25 cellular contexts compared by ENCODE assay signal in the genomic region with DNA sequence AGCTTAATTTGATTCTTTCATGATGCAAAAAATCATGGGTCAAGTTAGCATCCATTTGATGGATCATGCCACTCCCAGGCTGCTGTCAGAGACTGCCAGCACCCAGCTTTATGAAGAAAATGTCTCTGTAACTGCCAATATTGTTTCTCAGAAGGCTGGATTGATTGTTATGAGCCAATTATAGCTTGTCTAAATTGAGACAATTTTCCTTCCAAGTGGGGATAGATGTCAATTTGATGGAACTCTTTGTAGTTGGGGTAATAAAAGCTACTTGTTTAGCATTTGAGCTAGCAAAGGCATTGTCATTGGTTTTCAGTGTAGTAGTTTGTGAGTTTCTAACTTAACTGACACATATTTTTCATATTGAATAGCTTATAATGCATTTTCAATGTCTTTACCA.
A peak's percentile ranks its signal among the peaks of the same experiment; 100 is the strongest.
DNase-seq lines count a peak whose midpoint lies in the region; FAIRE-seq and TF ChIP-seq lines count a peak whose summit lies in the region.
"Had no signal": no experiment of that assay in that cellular context is flagged by ENCODE, and none has a peak within 500 bp of the region (broad histone marks: within the 10 kb centered on the region; RNA-seq: fewer than 3 reads in every experiment).

No MANE protein-coding gene starts in this region.

- H2AFZ ChIP-seq in endothelial cell of umbilical vein (ENCODE audit: low read depth, low read length) (no peak overlapping the region), neural cell (ENCODE audit: low read depth, low read length) (no peak overlapping the region), mammary epithelial cell (ENCODE audit: low read depth, low read length) (no peak overlapping the region)

- no peak overlapping the region for H3K27ac ChIP-seq in endothelial cell of umbilical vein (ENCODE audit: insufficient read depth, low read depth, low read length)
- peak overlapping the region; percentile 42 for H3K27ac ChIP-seq in neural cell (ENCODE audit: low read length)
- H3K27ac ChIP-seq in mammary epithelial cell (ENCODE audit: insufficient read depth, low read depth, low read length) = no peak overlapping the region
- H3K27ac ChIP-seq: BLaER1 had no signal

- in situ Hi-C loops in mammary epithelial cell (cut with MboI; ENCODE audit: low sequenced_read_pairs in 2 of 2) = no loop called here

- no peak for TF ChIP-seq POLR2A in endothelial cell of umbilical vein (IDR thresholded peaks at IDR 0.05; ENCODE audit: low read depth, low read length)

- TF ChIP-seq RAD21 in neural cell (conservative IDR thresholded peaks at IDR 0.05) = no peak

- H3K4me3 ChIP-seq in endothelial cell of umbilical vein (replicated peaks in 1 of 3; ENCODE audit: insufficient read depth in 1 of 3, low read depth in 1 of 3, low read length in 3 of 3) = no peak overlapping the region
- H3K4me3 ChIP-seq in neural cell (ENCODE audit: low read length) = no peak overlapping the region
- H3K4me3 ChIP-seq in mammary epithelial cell (replicated peaks in 1 of 3; ENCODE audit: insufficient read depth in 1 of 3, low read depth in 2 of 3, low read length in 3 of 3) = no peak overlapping the region
- H3K4me3 ChIP-seq: BLaER1, GM12878 had no signal

- no peak overlapping the region for H3K9ac ChIP-seq in endothelial cell of umbilical vein (replicated peaks; ENCODE audit: extremely low read depth, insufficient read depth, low read length)
- H3K9ac ChIP-seq in neural cell (ENCODE audit: low read length) = no peak overlapping the region
- H3K9ac ChIP-seq in mammary epithelial cell (ENCODE audit: insufficient read depth, low read length) = no peak overlapping the region
- H3K9ac ChIP-seq: BLaER1 had no signal

- intact Hi-C loops in endothelial cell of umbilical vein (cut with micrococcal nuclease) (no loop called here), mammary epithelial cell (cut with micrococcal nuclease) (no loop called here)

- FAIRE-seq in endothelial cell of umbilical vein (lab: Jason Lieb, UNC) = peak; percentile 37
- FAIRE-seq: A204.1, GM12878, GM12892, GM18507 had no signal

- H3F3A ChIP-seq in neural cell (ENCODE audit: insufficient read depth, low read length, poor library complexity, severe bottlenecking) = no peaks in the 10 kb centered on the region

- no peak for TF ChIP-seq CTCF in endothelial cell of umbilical vein (IDR thresholded peaks at IDR 0.05; ENCODE audit: extremely low read depth in 1 of 2, insufficient read depth in 1 of 2, low read depth in 1 of 2, low read length in 2 of 2)
- no peak for TF ChIP-seq CTCF in neural cell (IDR thresholded peaks at IDR 0.05; ENCODE audit: poor library complexity, severe bottlenecking)
- TF ChIP-seq CTCF in mammary epithelial cell (conservative IDR thresholded peaks at IDR 0.05 in 1 of 2, IDR thresholded peaks at IDR 0.05 in 1 of 2; ENCODE audit: extremely low read depth in 1 of 2, insufficient read depth in 1 of 2, low read depth in 1 of 2, low read length in 2 of 2) = no peak

- H4K20me1 ChIP-seq in endothelial cell of umbilical vein (replicated peaks; ENCODE audit: control insufficient read depth, extremely low read depth, insufficient read depth, low read length) (no peaks in the 10 kb centered on the region), neural cell (ENCODE audit: insufficient read depth) (no peaks in the 10 kb centered on the region), mammary epithelial cell (ENCODE audit: insufficient read depth, low read length) (no peaks in the 10 kb centered on the region)
- H4K20me1 ChIP-seq: BLaER1 had no signal

- CTCF ChIA-PET in endothelial cell of umbilical vein (lab: Charles Lee) = interaction anchor here (1.1 to 4.2 kb wide), 5 partner anchors 10 to 54 kb away, joined by 3 to 21 read pairs (median 4); no protein-coding TSS in a partner anchor
- CTCF ChIA-PET in mammary epithelial cell (lab: Charles Lee; ENCODE audit: low non-redundant PET) = interaction anchor here (0.7 kb wide), 1 partner anchor 29 kb away, joined by 4 read pairs; no protein-coding TSS in a partner anchor

- H3K9me2 ChIP-seq in neural cell (ENCODE audit: insufficient read depth, low read length) = no peaks in the 10 kb centered on the region

- H3K4me2 ChIP-seq in endothelial cell of umbilical vein (ENCODE audit: insufficient read depth, low read length) = no peak overlapping the region
- H3K4me2 ChIP-seq in neural cell (ENCODE audit: low read length) = peak overlapping the region; percentile 29
- H3K4me2 ChIP-seq in mammary epithelial cell (ENCODE audit: insufficient read depth, low read depth, low read length) = no peak overlapping the region
- H3K4me2 ChIP-seq: BLaER1 had no signal

- H3K27me3 ChIP-seq in endothelial cell of umbilical vein (ENCODE audit: control insufficient read depth in 2 of 2, insufficient read depth in 2 of 2, low read length in 2 of 2) = no peaks in the 10 kb centered on the region
- H3K27me3 ChIP-seq in neural cell (ENCODE audit: insufficient read depth, low read depth, low read length) = no peaks in the 10 kb centered on the region
- H3K27me3 ChIP-seq in mammary epithelial cell (ENCODE audit: insufficient read depth, low read length) = no peaks in the 10 kb centered on the region
- H3K27me3 ChIP-seq: BE2C, BLaER1 had no signal

- H3K9me1 ChIP-seq in endothelial cell of umbilical vein (replicated peaks; ENCODE audit: control insufficient read depth, extremely low read depth, insufficient read depth, low read length) = no peaks in the 10 kb centered on the region

- DNase-seq in NCI-H748 (lab: John Stamatoyannopoulos, UW; ENCODE audit: unreplicated experiment) = peak; percentile 24
- no peak for DNase-seq in NCI-H748 treated with DMSO at 0.1 percent for 48 hours (lab: John Stamatoyannopoulos, UW)
- DNase-seq in endothelial cell of umbilical vein (ENCODE audit: low read depth, low spot score) = no peak
- no peak for DNase-seq in mammary epithelial cell
- DNase-seq: 8988T; ACHN; BE2C; C1 segment of cervical spinal cord; CD4-positive, alpha-beta memory T cell; CD4-positive, CD25-positive, alpha-beta regulatory T cell; CD8-positive, alpha-beta memory T cell; COR-L47; DMS 273 treated with DMSO at 0.1 percent for 48 hours; DMS153; DMS53; DMS79; DND-41; EL; GDM1 had no signal

- dilution Hi-C loops in endothelial cell of umbilical vein (cut with MboI; ENCODE audit: extremely low pct_ligation_motif_present, low sequenced_read_pairs) = no loop called here
- dilution Hi-C loops in mammary epithelial cell (cut with HindIII; ENCODE audit: low sequenced_read_pairs) = no loop called here

- H3K36me3 ChIP-seq in endothelial cell of umbilical vein (ENCODE audit: control insufficient read depth in 2 of 2, extremely low read depth in 1 of 2, insufficient read depth in 2 of 2, low read length in 2 of 2) (no peaks in the 10 kb centered on the region), neural cell (ENCODE audit: insufficient read depth, low read length) (no peaks in the 10 kb centered on the region), mammary epithelial cell (ENCODE audit: insufficient read depth, low read length) (no peaks in the 10 kb centered on the region)
- H3K36me3 ChIP-seq: BE2C, BLaER1 had no signal

- H3K79me2 ChIP-seq in endothelial cell of umbilical vein (ENCODE audit: control insufficient read depth, insufficient read depth, low read length) (no peaks in the 10 kb centered on the region), neural cell (replicated peaks; ENCODE audit: insufficient read depth, low read length) (no peaks in the 10 kb centered on the region), mammary epithelial cell (ENCODE audit: insufficient read depth, low read length) (no peaks in the 10 kb centered on the region)

- BruUV-seq in endothelial cell of umbilical vein (replicated peaks; lab: Mats Ljungman, UMichigan) (no TSS peak), mammary epithelial cell (replicated peaks; lab: Mats Ljungman, UMichigan) (no TSS peak)

- no peaks in the 10 kb centered on the region for H3K9me3 ChIP-seq in endothelial cell of umbilical vein (replicated peaks; ENCODE audit: control insufficient read depth, insufficient read depth, low read length)
- H3K9me3 ChIP-seq in neural cell (ENCODE audit: low read length) = no peaks in the 10 kb centered on the region
- no peaks in the 10 kb centered on the region for H3K9me3 ChIP-seq in mammary epithelial cell (replicated peaks; ENCODE audit: insufficient read depth, low read length)
- H3K9me3 ChIP-seq: BE2C, BLaER1 had no signal

- POLR2A ChIA-PET in endothelial cell of umbilical vein (lab: Charles Lee) = no interaction called here

- peak; percentile 81 for TF ChIP-seq EP300 in neural cell (conservative IDR thresholded peaks at IDR 0.05; ENCODE audit: poor library complexity, severe bottlenecking)

- H3K4me1 ChIP-seq in endothelial cell of umbilical vein (ENCODE audit: control insufficient read depth, extremely low read depth, insufficient read depth, low read length) (peaks cover 4% of the 10 kb centered on the region), mammary epithelial cell (ENCODE audit: insufficient read depth, low read length) (no peaks in the 10 kb centered on the region)
- H3K4me1 ChIP-seq: BE2C, BLaER1 had no signal

TF ChIP-seq in endothelial cell of umbilical vein, 7 proteins besides CTCF, POLR2A, EP300 and RAD21:
- TF ChIP-seq EZH2 (IDR thresholded peaks at IDR 0.05; ENCODE audit: borderline replicate concordance, low read depth, low read length, severe bottlenecking) (no peak), JUN (IDR thresholded peaks at IDR 0.05; ENCODE audit: borderline replicate concordance, insufficient read depth, insufficient read length, low read depth) (no peak), MYC (IDR thresholded peaks at IDR 0.05; ENCODE audit: low read depth, low read length) (no peak)
- TF ChIP-seq, protein P1, sequence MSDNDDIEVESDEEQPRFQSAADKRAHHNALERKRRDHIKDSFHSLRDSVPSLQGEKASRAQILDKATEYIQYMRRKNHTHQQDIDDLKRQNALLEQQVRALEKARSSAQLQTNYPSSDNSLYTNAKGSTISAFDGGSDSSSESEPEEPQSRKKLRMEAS (IDR thresholded peaks at IDR 0.05; ENCODE audit: insufficient read depth, insufficient read length) = no peak
TF ChIP-seq in endothelial cell of umbilical vein: peak in this region for 0.

TF ChIP-seq in neural cell, 6 proteins besides CTCF, POLR2A, EP300 and RAD21:
- TF ChIP-seq TAF1 (IDR thresholded peaks at IDR 0.05; ENCODE audit: low read depth) (no peak), POLR2AphosphoS5 (IDR thresholded peaks at IDR 0.05) (peak; percentile 66), EZH2 (IDR thresholded peaks at IDR 0.05; ENCODE audit: borderline replicate concordance, insufficient read depth, low read length, poor library complexity, severe bottlenecking) (no peak), SMC3 (conservative IDR thresholded peaks at IDR 0.05; ENCODE audit: poor library complexity) (no peak)
